9 cellular contexts compared by ENCODE assay signal in genomic region chr16:30095166-30096078, GRCh38. TPM values are rescaled to one million over a fixed set of nuclear protein-coding genes. Genes with fewer than 3 reads are reported as not detected.
DNase-seq lines count a peak whose midpoint lies in the region; ATAC-seq, FAIRE-seq and TF ChIP-seq lines count a peak whose summit lies in the region.
"Had no signal": no experiment of that assay in that cellular context is flagged by ENCODE, and none has a peak within 500 bp of the region (broad histone marks: within the 10 kb centered on the region; RNA-seq: fewer than 3 reads in every experiment).

No MANE protein-coding gene starts in this region.

- peak overlapping the region; percentile 88 for H3K27ac Mint-ChIP-seq in T-helper 2 cell treated with Interferon-gamma antibody and Interleukin-4, amounts not matched to agents 5 μg/mL and 100 μg/mL, for 36 hours
- H3K27ac Mint-ChIP-seq in activated naive CD8-positive, alpha-beta T cell treated with anti-CD3 and anti-CD28 coated beads, Interleukin-2, amount 50 U/mL, for 24 hours, result peak overlapping the region; percentile 79

- ATAC-seq in activated naive CD8-positive, alpha-beta T cell treated with anti-CD3 and anti-CD28 coated beads, Interleukin-2, amount 50 U/mL, for 24 hours, result no peak

- no peak for TF ChIP-seq CTCF in kidney (IDR thresholded peaks at IDR 0.05; ENCODE audit: borderline replicate concordance, extremely low read depth, insufficient read depth)
- TF ChIP-seq CTCF in suprapubic skin (IDR thresholded peaks at IDR 0.05), result no peak

- peaks cover 22% of the 10 kb centered on the region for H3K9me3 Mint-ChIP-seq in T-helper 2 cell treated with Interferon-gamma antibody and Interleukin-4, amounts not matched to agents 5 μg/mL and 100 μg/mL, for 36 hours
- H3K9me3 Mint-ChIP-seq in activated naive CD8-positive, alpha-beta T cell treated with anti-CD3 and anti-CD28 coated beads, Interleukin-2, amount 50 U/mL, for 24 hours, result peaks cover 21% of the 10 kb centered on the region

- H3K27ac ChIP-seq in kidney (ENCODE audit: low read depth in 2 of 2, low read length in 2 of 2) (peak overlapping the region; percentile 82 to 90), suprapubic skin (peak overlapping the region; percentile 98)

- H3K27me3 Mint-ChIP-seq in T-helper 2 cell treated with Interferon-gamma antibody and Interleukin-4, amounts not matched to agents 5 μg/mL and 100 μg/mL, for 36 hours (ENCODE audit: low read depth), result no peaks in the 10 kb centered on the region
- no peaks in the 10 kb centered on the region for H3K27me3 Mint-ChIP-seq in activated naive CD8-positive, alpha-beta T cell treated with anti-CD3 and anti-CD28 coated beads, Interleukin-2, amount 50 U/mL, for 24 hours

- no peak for FAIRE-seq in kidney (lab: Jason Lieb, UNC)

- peak overlapping the region; percentile 93 for H3K9ac ChIP-seq in kidney (ENCODE audit: low read length in 2 of 2)

- H3K9me3 ChIP-seq in kidney (ENCODE audit: control insufficient read depth in 1 of 2, low read length in 2 of 2), result peaks cover 0 to 10% of the 10 kb centered on the region in 2 donors
- no peaks in the 10 kb centered on the region for H3K9me3 ChIP-seq in suprapubic skin

- no peak for TF ChIP-seq EP300 in suprapubic skin (IDR thresholded peaks at IDR 0.05)

- H3K36me3 ChIP-seq in kidney (ENCODE audit: control insufficient read depth in 1 of 2, insufficient read depth in 2 of 2, low read length in 2 of 2), result peaks cover 4 to 10% of the 10 kb centered on the region in 2 donors
- H3K36me3 ChIP-seq in suprapubic skin, result peaks cover 12% of the 10 kb centered on the region

- H3K36me3 Mint-ChIP-seq in T-helper 2 cell treated with Interferon-gamma antibody and Interleukin-4, amounts not matched to agents 5 μg/mL and 100 μg/mL, for 36 hours (ENCODE audit: low read depth), result peaks cover 33% of the 10 kb centered on the region
- peaks cover 25% of the 10 kb centered on the region for H3K36me3 Mint-ChIP-seq in activated naive CD8-positive, alpha-beta T cell treated with anti-CD3 and anti-CD28 coated beads, Interleukin-2, amount 50 U/mL, for 24 hours (ENCODE audit: low read depth)

- WGBS in suprapubic skin, result 6% methylated on average over 5 of the region's 47 CpGs

- intact Hi-C loops in kidney (cut with DNase I), result no loop called here

- H3K4me3 Mint-ChIP-seq in T-helper 2 cell treated with Interferon-gamma antibody and Interleukin-4, amounts not matched to agents 5 μg/mL and 100 μg/mL, for 36 hours, result peak overlapping the region; percentile 89
- peak overlapping the region; percentile 80 for H3K4me3 Mint-ChIP-seq in activated naive CD8-positive, alpha-beta T cell treated with anti-CD3 and anti-CD28 coated beads, Interleukin-2, amount 50 U/mL, for 24 hours

- DNase-seq in T-helper 2 cell treated with Interferon-gamma antibody and Interleukin-4, amounts not matched to agents 5 μg/mL and 100 μg/mL, for 36 hours (ENCODE audit: low spot score), result no peak
- DNase-seq in T-helper 2 cell (no peak), kidney (no peak), suprapubic skin (ENCODE audit: low spot score in 2 of 2) (no peak), G401 (ENCODE audit: low spot score) (no peak), mucosa of gallbladder (ENCODE audit: low spot score) (no peak)
- no peak for DNase-seq in activated naive CD8-positive, alpha-beta T cell treated with anti-CD3 and anti-CD28 coated beads, Interleukin-2, amount 50 U/mL, for 24 hours
- no peak for DNase-seq in activated CD4-positive, CD25-positive, alpha-beta regulatory T cell (lab: John Stamatoyannopoulos, UW)

- peaks cover 16 to 26% of the 10 kb centered on the region in 2 donors for H3K4me1 ChIP-seq in kidney (ENCODE audit: control insufficient read depth in 1 of 2, insufficient read depth in 1 of 2, low read depth in 1 of 2, low read length in 2 of 2)
- H3K4me1 ChIP-seq in suprapubic skin, result peaks cover 51% of the 10 kb centered on the region

- H3K27me3 ChIP-seq in suprapubic skin, result no peaks in the 10 kb centered on the region

- H3K4me1 Mint-ChIP-seq in T-helper 2 cell treated with Interferon-gamma antibody and Interleukin-4, amounts not matched to agents 5 μg/mL and 100 μg/mL, for 36 hours (ENCODE audit: low read depth), result peaks cover 29% of the 10 kb centered on the region
- H3K4me1 Mint-ChIP-seq in activated naive CD8-positive, alpha-beta T cell treated with anti-CD3 and anti-CD28 coated beads, Interleukin-2, amount 50 U/mL, for 24 hours, result peaks cover 41% of the 10 kb centered on the region

- TF ChIP-seq POLR2A in suprapubic skin (IDR thresholded peaks at IDR 0.05), result no peak

- in situ Hi-C loops in G401 (cut with HindIII; ENCODE audit: low sequenced_read_pairs), result no loop called here

- peak overlapping the region; percentile 86 to 87 for H3K4me3 ChIP-seq in kidney (ENCODE audit: low read length in 2 of 2)
- peak overlapping the region; percentile 85 for H3K4me3 ChIP-seq in suprapubic skin

RNA-seq across cellular contexts. Expression of gene YPEL3, which starts 0.6 kb away (rescaled TPM):
- total RNA-seq in kidney (40.0 TPM), suprapubic skin (100 to 1,000 TPM; 138 to 197 (median 195) TPM), mucosa of gallbladder (81.7 TPM)
- 107 TPM for polyA plus RNA-seq in kidney (ENCODE audit: insufficient read depth, low read depth, low replicate concordance)
- total RNA-seq in G401 (2014; rRNA removed; shearing (Covaris generic)), result not detected in 2 replicates

RNA-seq across cellular contexts. Expression of gene TBX6, which starts 3.7 kb away (rescaled TPM):
- total RNA-seq in kidney (1.6 TPM), suprapubic skin (1 to 10 TPM; 2.7 to 7.6 (median 4.7) TPM), mucosa of gallbladder (3.7 TPM)
- polyA plus RNA-seq in kidney (ENCODE audit: insufficient read depth, low read depth, low replicate concordance), result 0.62 TPM
- total RNA-seq in G401 (2014; rRNA removed; shearing (Covaris generic)), result not detected in 2 replicates
- total RNA-seq: Daoy had no signal

RNA-seq across cellular contexts. Expression of gene GDPD3, which starts 17.9 kb away (rescaled TPM):
- total RNA-seq in kidney, result 3.6 TPM
- 17.7 TPM for polyA plus RNA-seq in kidney (ENCODE audit: insufficient read depth, low read depth, low replicate concordance)
- 10 to 100 TPM in 3 of 4 donors, 1 to 10 TPM in 1; 8.7 to 40.0 (median 12.5) TPM for total RNA-seq in suprapubic skin
- 0.12 TPM in 1 of 2 replicates, not detected in the other for total RNA-seq in G401 (2014; rRNA removed; shearing (Covaris generic))
- 11.2 TPM for total RNA-seq in mucosa of gallbladder

RNA-seq across cellular contexts. Expression of gene PPP4C, which starts 19.6 kb away (rescaled TPM):
- total RNA-seq in kidney (78.8 TPM), suprapubic skin (10 to 100 TPM; 52.0 to 66.0 (median 61.2) TPM), mucosa of gallbladder (95.3 TPM)
- polyA plus RNA-seq in kidney (ENCODE audit: insufficient read depth, low read depth, low replicate concordance), result 107 TPM
- 225 and 232 TPM in 2 replicates for total RNA-seq in G401 (2014; rRNA removed; shearing (Covaris generic))

RNA-seq across cellular contexts. Expression of gene MAPK3, which starts 27.6 kb away (rescaled TPM):
- 77.7 TPM for total RNA-seq in kidney
- polyA plus RNA-seq in kidney (ENCODE audit: insufficient read depth, low read depth, low replicate concordance), result 90.0 TPM
- 10 to 100 TPM; 34.1 to 62.4 (median 60.1) TPM for total RNA-seq in suprapubic skin
- total RNA-seq in G401 (2014; rRNA removed; shearing (Covaris generic)), result 34.6 and 37.0 TPM in 2 replicates
- total RNA-seq in mucosa of gallbladder, result 109 TPM

Comparison
In these comparisons a context has a peak if more than half of its experiments do, and no peak if none do; other contexts are left out.
1. RNA of gene YPEL3, which starts 0.6 kb away (total RNA-seq): 138 to 197 TPM in suprapubic skin, 81.7 TPM in mucosa of gallbladder (single experiment) and 40.0 TPM in kidney (single experiment); not detected in G401; every median in the first group is over 10 times any median in the second.